8 cellular contexts compared by ENCODE assay signal in genomic region chr2:202635441-202636296, GRCh38. TPM values are rescaled to one million over a fixed set of nuclear protein-coding genes. Genes with fewer than 3 reads are reported as not detected.
A peak's percentile ranks its signal among the peaks of the same experiment; 100 is the strongest.
DNase-seq lines count a peak whose midpoint lies in the region; ATAC-seq lines count a peak whose summit lies in the region.

No MANE protein-coding gene starts in this region.

- H3K9me3 ChIP-seq in effector memory CD4-positive, alpha-beta T cell (ENCODE audit: control insufficient read depth, low read length), result no peaks in the 10 kb centered on the region
- no peaks in the 10 kb centered on the region for H3K9me3 ChIP-seq in mesenchymal stem cell (ENCODE audit: control insufficient read depth, low read length)

- H2BK120ac ChIP-seq in mesenchymal stem cell (ENCODE audit: low read depth, low read length), result peak overlapping the region; percentile 15

- no peaks in the 10 kb centered on the region for H3K36me3 ChIP-seq in effector memory CD4-positive, alpha-beta T cell (ENCODE audit: control insufficient read depth, insufficient read depth, low read length)
- H3K36me3 ChIP-seq in mesenchymal stem cell (ENCODE audit: control insufficient read depth in 1 of 2, insufficient read depth in 2 of 2, low read depth in 1 of 2, low read length in 2 of 2), result no peaks in the 10 kb centered on the region

- peak overlapping the region; percentile 99 for H3K4me3 ChIP-seq in effector memory CD4-positive, alpha-beta T cell (ENCODE audit: insufficient read depth, low read depth, low read length, poor library complexity, severe bottlenecking)
- H3K4me3 ChIP-seq in mesenchymal stem cell (ENCODE audit: insufficient read depth in 1 of 2, low read depth in 1 of 2, low read length in 2 of 2), result peak overlapping the region; percentile 80 to 89

- peak overlapping the region; percentile 77 for H3K27ac ChIP-seq in effector memory CD4-positive, alpha-beta T cell (ENCODE audit: insufficient read depth, low read length, poor library complexity, severe bottlenecking)
- H3K27ac ChIP-seq in mesenchymal stem cell (ENCODE audit: low read length, poor library complexity, severe bottlenecking), result peak overlapping the region; percentile 86

- peak overlapping the region; percentile 93 for H2AFZ ChIP-seq in mesenchymal stem cell (ENCODE audit: low read depth, low read length)

- ATAC-seq in GM19463 (IDR thresholded peaks at IDR 0.05; ENCODE audit: unreplicated experiment), result peak; percentile 60

- H3K4ac ChIP-seq in mesenchymal stem cell (ENCODE audit: low read depth in 1 of 2, low read length in 2 of 2), result peak overlapping the region; percentile 50 to 51

- WGBS in mesenchymal stem cell, result 0% methylated on average over 29 of the region's 90 CpGs

- H3K9ac ChIP-seq in mesenchymal stem cell (ENCODE audit: low read length), result peak overlapping the region; percentile 79

- H2BK5ac ChIP-seq in mesenchymal stem cell (ENCODE audit: low read depth, low read length, poor library complexity, severe bottlenecking), result peak overlapping the region; percentile 44

- H3K79me1 ChIP-seq in mesenchymal stem cell (replicated peaks; ENCODE audit: low read length, poor library complexity, severe bottlenecking), result peaks cover 12% of the 10 kb centered on the region

- H3K4me2 ChIP-seq in mesenchymal stem cell (ENCODE audit: low read length, poor library complexity, severe bottlenecking), result peak overlapping the region; percentile 88

- no peak overlapping the region for H2BK15ac ChIP-seq in mesenchymal stem cell (ENCODE audit: low read depth, poor library complexity, severe bottlenecking)

- H3K14ac ChIP-seq in mesenchymal stem cell (ENCODE audit: low read length in 2 of 2), result peak overlapping the region in 1 of 2 experiments; percentile 84

- no peaks in the 10 kb centered on the region for H3K27me3 ChIP-seq in effector memory CD4-positive, alpha-beta T cell (replicated peaks; ENCODE audit: control insufficient read depth, insufficient read depth, low read length, poor library complexity, severe bottlenecking)
- no peaks in the 10 kb centered on the region for H3K27me3 ChIP-seq in mesenchymal stem cell (ENCODE audit: control insufficient read depth in 1 of 2, insufficient read depth in 1 of 2, low read length in 2 of 2)

- peak overlapping the region; percentile 85 for H4K8ac ChIP-seq in mesenchymal stem cell (ENCODE audit: low read length)

- peak overlapping the region in 1 of 2 experiments; percentile 88 for H2BK12ac ChIP-seq in mesenchymal stem cell (ENCODE audit: low read length in 2 of 2)

- H2AK5ac ChIP-seq in mesenchymal stem cell (ENCODE audit: low read length, severe bottlenecking), result no peak overlapping the region

- H4K91ac ChIP-seq in mesenchymal stem cell (ENCODE audit: low read length), result peak overlapping the region; percentile 80

- peak overlapping the region in 1 of 2 experiments; percentile 80 for H3K23ac ChIP-seq in mesenchymal stem cell (ENCODE audit: low read length in 2 of 2)

- peaks cover 20% of the 10 kb centered on the region for H3K4me1 ChIP-seq in effector memory CD4-positive, alpha-beta T cell (ENCODE audit: control insufficient read depth, insufficient read depth, low read length, poor library complexity, severe bottlenecking)
- H3K4me1 ChIP-seq in mesenchymal stem cell (ENCODE audit: control insufficient read depth, insufficient read depth, low read depth, low read length), result peaks cover 6% of the 10 kb centered on the region

- DNase-seq in COLO829 (ENCODE audit: low spot score) (peak; percentile 58), HK-2 (ENCODE audit: unreplicated experiment) (peak; percentile 90), NCI-H82 treated with DMSO at 0.1 percent for 48 hours (lab: John Stamatoyannopoulos, UW; ENCODE audit: unreplicated experiment) (peak; percentile 68), mesenchymal stem cell (peak; percentile 74)
- peak; percentile 67 to 69 for DNase-seq in activated CD8-positive, alpha-beta memory T cell treated with anti-CD3 and anti-CD28 coated beads for 4 hours (ENCODE audit: low read depth in 2 of 2)
- DNase-seq in effector memory CD4-positive, alpha-beta T cell, result peak; percentile 73 to 78 (median 77)
- DNase-seq in stimulated activated CD8-positive, alpha-beta memory T cell treated with anti-CD3 and anti-CD28 coated beads, Interleukin-15, amount 100 ng/mL, for 24 hours (ENCODE audit: low read depth), result peak; percentile 61

- peak overlapping the region; percentile 70 to 85 for H3K18ac ChIP-seq in mesenchymal stem cell (ENCODE audit: low read depth in 1 of 2, low read length in 2 of 2)

RNA-seq across cellular contexts. Expression of gene FAM117B, which starts 0.9 kb away (rescaled TPM):
- 4.6 TPM for polyA plus RNA-seq in mesenchymal stem cell (2013, experiment 1 of 2)
- 4.5 TPM for polyA plus RNA-seq in mesenchymal stem cell (2013, experiment 2 of 2)

Comparison
In these comparisons a context has a peak if more than half of its experiments do, and no peak if none do; other contexts are left out.
1. Peak in every context shown above with its lines: DNase-seq, ATAC-seq, H3K4me3 ChIP-seq and H3K27ac ChIP-seq.